In the genomic region with DNA sequence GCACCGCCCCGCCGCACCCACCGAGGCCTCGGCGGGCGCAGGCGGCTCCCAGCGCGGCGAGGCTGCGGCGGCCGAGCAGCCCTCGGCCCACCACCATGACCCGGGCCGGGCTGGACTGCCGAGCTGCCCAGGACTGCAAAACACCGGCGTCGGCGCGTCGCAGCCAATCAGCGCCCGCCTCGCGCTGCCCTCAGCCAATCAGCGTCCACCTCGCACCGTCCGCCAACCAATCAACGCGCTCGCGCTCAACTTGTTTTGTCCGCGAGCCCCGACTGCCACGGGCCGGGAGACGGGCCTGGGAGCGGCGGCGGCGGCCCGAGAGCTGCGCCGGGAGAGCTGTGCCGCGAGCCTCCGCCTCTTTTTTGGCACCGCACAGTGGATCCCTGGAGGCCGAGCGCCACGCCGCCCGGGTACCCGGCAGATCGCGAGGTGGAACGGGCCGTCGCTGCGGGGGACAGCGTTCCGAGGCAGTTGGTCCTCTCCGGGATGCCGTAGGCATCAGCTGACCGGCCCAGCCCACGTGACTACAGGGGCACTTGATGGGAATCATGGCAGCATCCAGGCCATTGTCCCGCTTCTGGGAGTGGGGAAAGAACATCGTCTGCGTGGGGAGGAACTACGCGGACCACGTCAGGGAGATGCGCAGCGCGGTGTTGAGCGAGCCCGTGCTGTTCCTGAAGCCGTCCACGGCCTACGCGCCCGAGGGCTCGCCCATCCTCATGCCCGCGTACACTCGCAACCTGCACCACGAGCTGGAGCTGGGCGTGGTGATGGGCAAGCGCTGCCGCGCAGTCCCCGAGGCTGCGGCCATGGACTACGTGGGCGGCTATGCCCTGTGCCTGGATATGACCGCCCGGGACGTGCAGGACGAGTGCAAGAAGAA, we compare ENCODE assay signal across 8 cellular contexts. TPM values are rescaled to one million over a fixed set of nuclear protein-coding genes. Genes with fewer than 3 reads are reported as not detected.
A peak's percentile ranks its signal among the peaks of the same experiment; 100 is the strongest.
DNase-seq lines count a peak whose midpoint lies in the region; ATAC-seq lines count a peak whose summit lies in the region.

Gene FAHD1 (plus strand): TSS at position 516 of the 883 bp plus-strand sequence. CDS start 33 bp downstream, at position 549.
Gene HAGH (minus strand): TSS at position 135 of the 883 bp plus-strand sequence. CDS start 38 bp downstream, at position 97.

- peak; percentile 76 for ATAC-seq in GM21360 (IDR thresholded peaks at IDR 0.05; ENCODE audit: unreplicated experiment)

- peak; percentile 92 for DNase-seq in COLO668 (lab: John Stamatoyannopoulos, UW; ENCODE audit: unreplicated experiment)
- peak; percentile 96 for DNase-seq in HT-29 (ENCODE audit: low spot score)
- DNase-seq in NK-92 treated with Interleukin-12 subunit alpha and Interleukin-12 subunit beta, amount 100 ng/mL, for 24 hours (lab: John Stamatoyannopoulos, UW): peak; percentile 82
- DNase-seq in activated CD8-positive, alpha-beta memory T cell treated with anti-CD3 and anti-CD28 coated beads for 24 hours: peak; percentile 97
- peak; percentile 86 for DNase-seq in effector CD4-positive, alpha-beta T cell
- peak; percentile 93 for DNase-seq in medulla oblongata (ENCODE audit: extremely low spot score)
- peak; percentile 78 to 85 (median 84) for DNase-seq in stimulated activated CD4-positive, alpha-beta T cell treated with anti-CD3 and anti-CD28 coated beads, TNF-alpha, amount 100 ng/mL, for 48 hours (ENCODE audit: low read depth in 3 of 3)

RNA-seq across cellular contexts. Expression of gene FAHD1, which starts in this region (rescaled TPM):
- 85.5 and 92.5 TPM in 2 replicates for total RNA-seq in HT-29 (2014; rRNA removed; shearing (Covaris generic))

RNA-seq across cellular contexts. Expression of gene HAGH, which starts in this region (rescaled TPM):
- 81.9 and 85.2 TPM in 2 replicates for total RNA-seq in HT-29 (2014; rRNA removed; shearing (Covaris generic))

Comparison
In these comparisons a context has a peak if more than half of its experiments do, and no peak if none do; other contexts are left out.
1. Peak in every context shown above with its lines: DNase-seq and ATAC-seq.